3 cellular contexts compared by ENCODE assay signal in the genomic region with DNA sequence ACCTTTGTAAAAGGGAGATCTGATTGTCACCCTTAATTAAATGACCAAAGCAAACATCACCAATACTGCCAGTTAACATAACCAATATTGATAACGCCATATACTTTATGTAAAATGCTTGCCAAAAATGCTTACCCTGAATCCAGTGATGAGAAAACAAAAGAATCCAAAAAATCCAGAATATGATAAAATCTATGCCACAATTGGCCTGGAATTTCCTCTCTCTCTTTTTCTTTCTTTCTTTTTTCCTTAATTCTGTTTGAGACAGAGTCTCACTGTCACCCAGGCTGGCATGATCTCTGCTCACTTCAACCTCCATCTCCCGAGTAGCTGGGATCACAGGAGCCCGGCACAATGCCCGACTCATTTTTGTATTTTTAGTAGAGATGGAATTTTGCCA.
A peak's percentile ranks its signal among the peaks of the same experiment; 100 is the strongest.
TF ChIP-seq lines count a peak whose summit lies in the region.

No MANE protein-coding gene starts in this region.

TF ChIP-seq in A549, 52 proteins besides CTCF, POLR2A, EP300 and RAD21 (continued from another document):
- TF ChIP-seq, protein P1, sequence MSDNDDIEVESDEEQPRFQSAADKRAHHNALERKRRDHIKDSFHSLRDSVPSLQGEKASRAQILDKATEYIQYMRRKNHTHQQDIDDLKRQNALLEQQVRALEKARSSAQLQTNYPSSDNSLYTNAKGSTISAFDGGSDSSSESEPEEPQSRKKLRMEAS (IDR thresholded peaks at IDR 0.05), result no peak
- TF ChIP-seq, protein P2, sequence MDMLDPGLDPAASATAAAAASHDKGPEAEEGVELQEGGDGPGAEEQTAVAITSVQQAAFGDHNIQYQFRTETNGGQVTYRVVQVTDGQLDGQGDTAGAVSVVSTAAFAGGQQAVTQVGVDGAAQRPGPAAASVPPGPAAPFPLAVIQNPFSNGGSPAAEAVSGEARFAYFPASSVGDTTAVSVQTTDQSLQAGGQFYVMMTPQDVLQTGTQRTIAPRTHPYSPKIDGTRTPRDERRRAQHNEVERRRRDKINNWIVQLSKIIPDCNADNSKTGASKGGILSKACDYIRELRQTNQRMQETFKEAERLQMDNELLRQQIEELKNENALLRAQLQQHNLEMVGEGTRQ (IDR thresholded peaks at IDR 0.05), result no peak
- TF ChIP-seq CHD2 (IDR thresholded peaks at IDR 0.05; ENCODE audit: low read length, partially characterized antibody) (no peak), ZNF302 (CRISPR knock-in tag; IDR thresholded peaks at IDR 0.05) (no peak), RFX5 (IDR thresholded peaks at IDR 0.05) (no peak), ZFP36 (IDR thresholded peaks at IDR 0.05; ENCODE audit: borderline replicate concordance, partially characterized antibody) (no peak), JUN (IDR thresholded peaks at IDR 0.05) (no peak), FOSL2 (IDR thresholded peaks at IDR 0.05) (no peak), FOSL2 (CRISPR knock-in tag; IDR thresholded peaks at IDR 0.05) (no peak)
- TF ChIP-seq, protein P3, sequence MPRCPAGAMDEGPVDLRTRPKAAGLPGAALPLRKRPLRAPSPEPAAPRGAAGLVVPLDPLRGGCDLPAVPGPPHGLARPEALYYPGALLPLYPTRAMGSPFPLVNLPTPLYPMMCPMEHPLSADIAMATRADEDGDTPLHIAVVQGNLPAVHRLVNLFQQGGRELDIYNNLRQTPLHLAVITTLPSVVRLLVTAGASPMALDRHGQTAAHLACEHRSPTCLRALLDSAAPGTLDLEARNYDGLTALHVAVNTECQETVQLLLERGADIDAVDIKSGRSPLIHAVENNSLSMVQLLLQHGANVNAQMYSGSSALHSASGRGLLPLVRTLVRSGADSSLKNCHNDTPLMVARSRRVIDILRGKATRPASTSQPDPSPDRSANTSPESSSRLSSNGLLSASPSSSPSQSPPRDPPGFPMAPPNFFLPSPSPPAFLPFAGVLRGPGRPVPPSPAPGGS (IDR thresholded peaks at IDR 0.05), result no peak

TF ChIP-seq in GM23338, 12 proteins besides CTCF, POLR2A, EP300 and RAD21 (continues in another document):
- TF ChIP-seq, protein P4, sequence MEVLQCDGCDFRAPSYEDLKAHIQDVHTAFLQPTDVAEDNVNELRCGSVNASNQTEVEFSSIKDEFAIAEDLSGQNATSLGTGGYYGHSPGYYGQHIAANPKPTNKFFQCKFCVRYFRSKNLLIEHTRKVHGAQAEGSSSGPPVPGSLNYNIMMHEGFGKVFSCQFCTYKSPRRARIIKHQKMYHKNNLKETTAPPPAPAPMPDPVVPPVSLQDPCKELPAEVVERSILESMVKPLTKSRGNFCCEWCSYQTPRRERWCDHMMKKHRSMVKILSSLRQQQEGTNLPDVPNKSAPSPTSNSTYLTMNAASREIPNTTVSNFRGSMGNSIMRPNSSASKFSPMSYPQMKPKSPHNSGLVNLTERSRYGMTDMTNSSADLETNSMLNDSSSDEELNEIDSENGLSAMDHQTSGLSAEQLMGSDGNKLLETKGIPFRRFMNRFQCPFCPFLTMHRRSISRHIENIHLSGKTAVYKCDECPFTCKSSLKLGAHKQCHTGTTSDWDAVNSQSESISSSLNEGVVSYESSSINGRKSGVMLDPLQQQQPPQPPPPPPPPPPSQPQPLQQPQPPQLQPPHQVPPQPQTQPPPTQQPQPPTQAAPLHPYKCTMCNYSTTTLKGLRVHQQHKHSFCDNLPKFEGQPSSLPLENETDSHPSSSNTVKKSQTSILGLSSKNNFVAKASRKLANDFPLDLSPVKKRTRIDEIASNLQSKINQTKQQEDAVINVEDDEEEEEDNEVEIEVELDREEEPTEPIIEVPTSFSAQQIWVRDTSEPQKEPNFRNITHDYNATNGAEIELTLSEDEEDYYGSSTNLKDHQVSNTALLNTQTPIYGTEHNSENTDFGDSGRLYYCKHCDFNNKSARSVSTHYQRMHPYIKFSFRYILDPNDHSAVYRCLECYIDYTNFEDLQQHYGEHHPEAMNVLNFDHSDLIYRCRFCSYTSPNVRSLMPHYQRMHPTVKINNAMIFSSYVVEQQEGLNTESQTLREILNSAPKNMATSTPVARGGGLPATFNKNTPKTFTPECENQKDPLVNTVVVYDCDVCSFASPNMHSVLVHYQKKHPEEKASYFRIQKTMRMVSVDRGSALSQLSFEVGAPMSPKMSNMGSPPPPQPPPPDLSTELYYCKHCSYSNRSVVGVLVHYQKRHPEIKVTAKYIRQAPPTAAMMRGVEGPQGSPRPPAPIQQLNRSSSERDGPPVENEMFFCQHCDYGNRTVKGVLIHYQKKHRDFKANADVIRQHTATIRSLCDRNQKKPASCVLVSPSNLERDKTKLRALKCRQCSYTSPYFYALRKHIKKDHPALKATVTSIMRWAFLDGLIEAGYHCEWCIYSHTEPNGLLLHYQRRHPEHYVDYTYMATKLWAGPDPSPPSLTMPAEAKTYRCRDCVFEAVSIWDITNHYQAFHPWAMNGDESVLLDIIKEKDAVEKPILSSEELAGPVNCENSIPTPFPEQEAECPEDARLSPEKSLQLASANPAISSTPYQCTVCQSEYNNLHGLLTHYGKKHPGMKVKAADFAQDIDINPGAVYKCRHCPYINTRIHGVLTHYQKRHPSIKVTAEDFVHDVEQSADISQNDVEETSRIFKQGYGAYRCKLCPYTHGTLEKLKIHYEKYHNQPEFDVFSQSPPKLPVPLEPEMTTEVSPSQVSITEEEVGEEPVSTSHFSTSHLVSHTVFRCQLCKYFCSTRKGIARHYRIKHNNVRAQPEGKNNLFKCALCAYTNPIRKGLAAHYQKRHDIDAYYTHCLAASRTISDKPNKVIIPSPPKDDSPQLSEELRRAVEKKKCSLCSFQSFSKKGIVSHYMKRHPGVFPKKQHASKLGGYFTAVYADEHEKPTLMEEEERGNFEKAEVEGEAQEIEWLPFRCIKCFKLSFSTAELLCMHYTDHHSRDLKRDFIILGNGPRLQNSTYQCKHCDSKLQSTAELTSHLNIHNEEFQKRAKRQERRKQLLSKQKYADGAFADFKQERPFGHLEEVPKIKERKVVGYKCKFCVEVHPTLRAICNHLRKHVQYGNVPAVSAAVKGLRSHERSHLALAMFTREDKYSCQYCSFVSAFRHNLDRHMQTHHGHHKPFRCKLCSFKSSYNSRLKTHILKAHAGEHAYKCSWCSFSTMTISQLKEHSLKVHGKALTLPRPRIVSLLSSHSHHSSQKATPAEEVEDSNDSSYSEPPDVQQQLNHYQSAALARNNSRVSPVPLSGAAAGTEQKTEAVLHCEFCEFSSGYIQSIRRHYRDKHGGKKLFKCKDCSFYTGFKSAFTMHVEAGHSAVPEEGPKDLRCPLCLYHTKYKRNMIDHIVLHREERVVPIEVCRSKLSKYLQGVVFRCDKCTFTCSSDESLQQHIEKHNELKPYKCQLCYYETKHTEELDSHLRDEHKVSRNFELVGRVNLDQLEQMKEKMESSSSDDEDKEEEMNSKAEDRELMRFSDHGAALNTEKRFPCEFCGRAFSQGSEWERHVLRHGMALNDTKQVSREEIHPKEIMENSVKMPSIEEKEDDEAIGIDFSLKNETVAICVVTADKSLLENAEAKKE (CRISPR knock-in tag; IDR thresholded peaks at IDR 0.05), result no peak
- TF ChIP-seq POLR2AphosphoS5 (IDR thresholded peaks at IDR 0.05; ENCODE audit: low read depth), result no peak
- TF ChIP-seq, protein P5, sequence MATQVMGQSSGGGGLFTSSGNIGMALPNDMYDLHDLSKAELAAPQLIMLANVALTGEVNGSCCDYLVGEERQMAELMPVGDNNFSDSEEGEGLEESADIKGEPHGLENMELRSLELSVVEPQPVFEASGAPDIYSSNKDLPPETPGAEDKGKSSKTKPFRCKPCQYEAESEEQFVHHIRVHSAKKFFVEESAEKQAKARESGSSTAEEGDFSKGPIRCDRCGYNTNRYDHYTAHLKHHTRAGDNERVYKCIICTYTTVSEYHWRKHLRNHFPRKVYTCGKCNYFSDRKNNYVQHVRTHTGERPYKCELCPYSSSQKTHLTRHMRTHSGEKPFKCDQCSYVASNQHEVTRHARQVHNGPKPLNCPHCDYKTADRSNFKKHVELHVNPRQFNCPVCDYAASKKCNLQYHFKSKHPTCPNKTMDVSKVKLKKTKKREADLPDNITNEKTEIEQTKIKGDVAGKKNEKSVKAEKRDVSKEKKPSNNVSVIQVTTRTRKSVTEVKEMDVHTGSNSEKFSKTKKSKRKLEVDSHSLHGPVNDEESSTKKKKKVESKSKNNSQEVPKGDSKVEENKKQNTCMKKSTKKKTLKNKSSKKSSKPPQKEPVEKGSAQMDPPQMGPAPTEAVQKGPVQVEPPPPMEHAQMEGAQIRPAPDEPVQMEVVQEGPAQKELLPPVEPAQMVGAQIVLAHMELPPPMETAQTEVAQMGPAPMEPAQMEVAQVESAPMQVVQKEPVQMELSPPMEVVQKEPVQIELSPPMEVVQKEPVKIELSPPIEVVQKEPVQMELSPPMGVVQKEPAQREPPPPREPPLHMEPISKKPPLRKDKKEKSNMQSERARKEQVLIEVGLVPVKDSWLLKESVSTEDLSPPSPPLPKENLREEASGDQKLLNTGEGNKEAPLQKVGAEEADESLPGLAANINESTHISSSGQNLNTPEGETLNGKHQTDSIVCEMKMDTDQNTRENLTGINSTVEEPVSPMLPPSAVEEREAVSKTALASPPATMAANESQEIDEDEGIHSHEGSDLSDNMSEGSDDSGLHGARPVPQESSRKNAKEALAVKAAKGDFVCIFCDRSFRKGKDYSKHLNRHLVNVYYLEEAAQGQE (IDR thresholded peaks at IDR 0.05; ENCODE audit: unreplicated experiment), result no peak
- TF ChIP-seq NANOG (IDR thresholded peaks at IDR 0.05; ENCODE audit: borderline replicate concordance), result no peak
- no peak for TF ChIP-seq ZNF331 (CRISPR knock-in tag; IDR thresholded peaks at IDR 0.05; ENCODE audit: low read depth)
- TF ChIP-seq ZNF114 (CRISPR knock-in tag; IDR thresholded peaks at IDR 0.05), result no peak

TF ChIP-seq in SK-N-SH, 30 proteins besides CTCF, POLR2A, EP300 and RAD21 (continued from another document):
- TF ChIP-seq, protein P6, sequence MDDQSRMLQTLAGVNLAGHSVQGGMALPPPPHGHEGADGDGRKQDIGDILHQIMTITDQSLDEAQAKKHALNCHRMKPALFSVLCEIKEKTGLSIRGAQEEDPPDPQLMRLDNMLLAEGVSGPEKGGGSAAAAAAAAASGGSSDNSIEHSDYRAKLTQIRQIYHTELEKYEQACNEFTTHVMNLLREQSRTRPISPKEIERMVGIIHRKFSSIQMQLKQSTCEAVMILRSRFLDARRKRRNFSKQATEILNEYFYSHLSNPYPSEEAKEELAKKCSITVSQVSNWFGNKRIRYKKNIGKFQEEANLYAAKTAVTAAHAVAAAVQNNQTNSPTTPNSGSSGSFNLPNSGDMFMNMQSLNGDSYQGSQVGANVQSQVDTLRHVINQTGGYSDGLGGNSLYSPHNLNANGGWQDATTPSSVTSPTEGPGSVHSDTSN (IDR thresholded peaks at IDR 0.05), result peak; percentile 70
- TF ChIP-seq TEAD4 (IDR thresholded peaks at IDR 0.05; ENCODE audit: borderline replicate concordance, insufficient read depth) (peak; percentile 93), NFIC (IDR thresholded peaks at IDR 0.05; ENCODE audit: borderline replicate concordance) (peak; percentile 74; the same call in 1 of the 2 replicates), NRF1 (IDR thresholded peaks at IDR 0.05; ENCODE audit: low read depth, low read length) (no peak), TCF12 (IDR thresholded peaks at IDR 0.05) (peak; percentile 67), JUND (IDR thresholded peaks at IDR 0.05) (peak; percentile 50; the same call in 1 of the 2 replicates)
